1 cellular context compared by ENCODE assay signal in genomic region chr17:49987681-49988441, GRCh38.
TF ChIP-seq lines count a peak whose summit lies in the region.

No MANE protein-coding gene starts in this region.

TF ChIP-seq in GM23338, 12 proteins besides CTCF, POLR2A, EP300 and RAD21 (continued from another document):
- TF ChIP-seq REST (IDR thresholded peaks at IDR 0.05; ENCODE audit: unreplicated experiment) = no peak
- TF ChIP-seq ZNF114 (CRISPR knock-in tag; IDR thresholded peaks at IDR 0.05) = no peak
- no peak for TF ChIP-seq JUNB (IDR thresholded peaks at IDR 0.05; ENCODE audit: unreplicated experiment)
- TF ChIP-seq ZNF462 (CRISPR knock-in tag; IDR thresholded peaks at IDR 0.05) = no peak
- TF ChIP-seq CREB1 (CRISPR knock-in tag; IDR thresholded peaks at IDR 0.05; ENCODE audit: low read depth) = no peak
TF ChIP-seq in GM23338: peak in this region for 0.
